10 cellular contexts compared by ENCODE assay signal in the genomic region with DNA sequence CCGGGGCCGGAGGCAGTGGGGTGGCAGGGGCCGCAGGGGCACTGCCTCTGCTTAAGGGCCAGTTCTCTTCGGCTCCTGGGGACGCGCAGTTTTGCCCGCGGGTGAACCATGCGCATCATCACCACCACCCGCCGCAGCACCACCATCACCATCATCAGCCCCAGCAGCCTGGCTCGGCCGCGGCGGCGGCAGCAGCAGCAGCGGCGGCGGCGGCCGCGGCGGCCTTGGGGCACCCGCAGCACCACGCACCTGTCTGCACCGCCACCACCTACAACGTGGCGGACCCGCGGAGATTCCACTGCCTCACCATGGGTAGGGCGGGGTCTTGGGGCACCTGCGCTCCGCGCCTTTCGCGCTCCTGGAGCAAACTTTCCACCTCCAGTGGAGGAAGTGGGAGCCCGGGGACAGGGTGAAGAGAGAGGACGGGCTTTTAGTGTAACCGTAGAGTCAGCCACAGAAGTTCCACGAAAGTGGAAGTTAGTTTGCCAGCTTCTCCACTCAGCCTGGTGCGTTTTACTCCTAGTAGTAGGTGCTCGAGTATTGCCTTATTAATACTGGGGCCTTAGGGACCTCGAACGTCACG. TPM values are rescaled to one million over a fixed set of nuclear protein-coding genes. Genes with fewer than 3 reads are reported as not detected.
DNase-seq lines count a peak whose midpoint lies in the region; ATAC-seq and TF ChIP-seq lines count a peak whose summit lies in the region.
"Had no signal": no experiment of that assay in that cellular context is flagged by ENCODE, and none has a peak within 500 bp of the region (broad histone marks: within the 10 kb centered on the region; RNA-seq: fewer than 3 reads in every experiment).

No MANE protein-coding gene starts in this region.

- H3K36me3 ChIP-seq in BJ (ENCODE audit: control insufficient read depth, insufficient read depth, low read length) = no peaks in the 10 kb centered on the region
- no peaks in the 10 kb centered on the region for H3K36me3 ChIP-seq in HUES64 (ENCODE audit: insufficient read depth, low read length)
- H3K36me3 ChIP-seq: thyroid gland had no signal

- peaks cover 97% of the 10 kb centered on the region for H3K27me3 Mint-ChIP-seq in central memory CD8-positive, alpha-beta T cell
- H3K27me3 Mint-ChIP-seq in natural killer cell (ENCODE audit: low read depth in 2 of 2) = peaks cover 78 to 86% of the 10 kb centered on the region in 2 donors

- WGBS in HUES64 = under 1% methylated on average over 45 of the region's 45 CpGs

- no peak overlapping the region for H3K27ac Mint-ChIP-seq in central memory CD8-positive, alpha-beta T cell (ENCODE audit: low read depth)
- no peak overlapping the region for H3K27ac Mint-ChIP-seq in natural killer cell

- H3K4me1 ChIP-seq in HUES64 (ENCODE audit: insufficient read depth, low read length) = peaks cover 45% of the 10 kb centered on the region

- TF ChIP-seq CTCF in BJ (IDR thresholded peaks at IDR 0.05; ENCODE audit: insufficient read depth, low read depth, low read length) = no peak
- TF ChIP-seq CTCF in natural killer cell (IDR thresholded peaks at IDR 0.05) = no peak

- peak; percentile 46 for ATAC-seq in central memory CD8-positive, alpha-beta T cell (replicated peaks; ENCODE audit: extremely low read depth, poor library complexity, severe bottlenecking)
- ATAC-seq in natural killer cell = peak in 2 of 3 donors; percentile 42 to 65
- ATAC-seq in GM18517 (IDR thresholded peaks at IDR 0.05; ENCODE audit: unreplicated experiment) = no peak
- no peak for ATAC-seq in HG03159 (IDR thresholded peaks at IDR 0.05; ENCODE audit: unreplicated experiment)

- DNase-seq in BJ (ENCODE audit: low read depth) (no peak), natural killer cell (no peak), NCI-H1436 treated with DMSO at 0.1 percent for 48 hours (lab: John Stamatoyannopoulos, UW) (no peak), islet precursor cell (no peak)
- DNase-seq in central memory CD8-positive, alpha-beta T cell (ENCODE audit: low spot score in 2 of 2) = no peak
- DNase-seq: thyroid gland had no signal

- no peak overlapping the region for H3K27ac ChIP-seq in HUES64 (ENCODE audit: low read depth, low read length)
- H3K27ac ChIP-seq: RWPE1, thyroid gland had no signal

- H3K27me3 ChIP-seq in BJ (ENCODE audit: control insufficient read depth, insufficient read depth, low read length) (peaks cover 42% of the 10 kb centered on the region), HUES64 (ENCODE audit: insufficient read depth, low read length) (peaks cover 100% of the 10 kb centered on the region)

- POLR2A ChIA-PET in BJ (lab: Charles Lee) = no interaction called here

- no peaks in the 10 kb centered on the region for H3K9me3 ChIP-seq in HUES64 (ENCODE audit: insufficient read depth, low read depth, low read length)
- H3K9me3 ChIP-seq: thyroid gland had no signal

- H3K4me1 Mint-ChIP-seq in central memory CD8-positive, alpha-beta T cell = peaks cover 28% of the 10 kb centered on the region
- H3K4me1 Mint-ChIP-seq in natural killer cell = peaks cover 14% of the 10 kb centered on the region in 2 donors

- peak overlapping the region; percentile 37 for H3K4me3 ChIP-seq in BJ (ENCODE audit: low read depth, low read length)
- peak overlapping the region; percentile 38; the same call in 1 of the 2 replicates for H3K4me3 ChIP-seq in HUES64 (ENCODE audit: low read length)

- H3K9me3 Mint-ChIP-seq in central memory CD8-positive, alpha-beta T cell = no peaks in the 10 kb centered on the region
- no peaks in the 10 kb centered on the region for H3K9me3 Mint-ChIP-seq in natural killer cell

- CTCF ChIA-PET in BJ (lab: Yijun Ruan, JAX) = no interaction called here

- peak overlapping the region; percentile 65 for H3K4me3 Mint-ChIP-seq in central memory CD8-positive, alpha-beta T cell
- H3K4me3 Mint-ChIP-seq in natural killer cell = peak overlapping the region; percentile 56

- no peak overlapping the region for H3K9ac ChIP-seq in HUES64 (ENCODE audit: low read depth, low read length)

- intact Hi-C loops in natural killer cell (cut with micrococcal nuclease) = no loop called here

- H3K36me3 Mint-ChIP-seq in central memory CD8-positive, alpha-beta T cell (ENCODE audit: insufficient read depth) = peaks cover 2% of the 10 kb centered on the region
- H3K36me3 Mint-ChIP-seq in natural killer cell = no peaks in the 10 kb centered on the region

RNA-seq across cellular contexts. Expression of a gene that starts 0.7 kb away (rescaled TPM):
- polyA plus RNA-seq in BJ (2011; rRNA removed) = not detected in 2 replicates
- not detected in 2 replicates for polyA minus RNA-seq in BJ (2011; rRNA and poly(A)+ RNA removed)
- not detected for polyA plus RNA-seq in HUES64 (2013, experiment 1 of 2)
- not detected for polyA plus RNA-seq in HUES64 (2013, experiment 2 of 2)
- total RNA-seq in natural killer cell = not detected
- total RNA-seq: thyroid gland had no signal

RNA-seq across cellular contexts. Expression of a gene that starts 36.3 kb away (rescaled TPM):
- polyA plus RNA-seq in BJ (2011; rRNA removed) = 15.6 and 28.2 TPM in 2 replicates
- polyA minus RNA-seq in BJ (2011; rRNA and poly(A)+ RNA removed) = 12.7 and 14.0 TPM in 2 replicates
- 11.6 TPM for polyA plus RNA-seq in HUES64 (2013, experiment 1 of 2)
- polyA plus RNA-seq in HUES64 (2013, experiment 2 of 2) = 9.3 TPM
- total RNA-seq in natural killer cell = 10 to 100 TPM; 62.0 to 85.0 (median 79.7) TPM

Comparison
In these comparisons a context has a peak if more than half of its experiments do, and no peak if none do; other contexts are left out.
1. ATAC-seq: peak in central memory CD8-positive, alpha-beta T cell (single experiment) and natural killer cell (2 of 3); none in GM18517 (single experiment) and HG03159 (single experiment).